8 cellular contexts compared by ENCODE assay signal in the genomic region with DNA sequence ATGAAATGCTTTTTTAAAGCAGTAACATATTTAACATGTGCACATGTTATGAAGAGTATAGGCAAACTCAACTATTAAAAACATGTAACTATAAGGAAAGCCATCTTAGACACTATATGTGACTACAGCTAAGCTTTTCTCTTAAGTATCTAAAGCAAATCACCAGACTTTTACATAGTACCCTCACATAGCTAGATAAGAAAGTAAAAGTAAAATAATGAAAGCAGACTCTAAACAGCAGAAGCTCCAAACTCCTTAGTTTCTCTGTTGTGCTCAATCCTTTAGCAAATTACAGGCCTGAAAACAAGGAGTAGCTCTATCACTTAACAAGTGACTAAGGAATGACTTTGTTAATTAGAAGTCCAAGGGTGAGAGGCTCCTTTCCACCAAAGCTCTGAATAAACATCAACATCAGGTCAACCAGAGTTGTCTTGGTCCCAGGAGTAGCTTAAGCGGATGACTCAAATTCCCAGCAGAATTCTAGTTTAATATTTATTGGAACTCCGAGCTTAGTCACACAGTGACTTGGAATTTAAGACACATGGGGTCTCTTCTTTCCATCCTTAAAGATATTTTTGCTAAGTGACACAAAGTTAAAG. TPM values are rescaled to one million over a fixed set of nuclear protein-coding genes. Genes with fewer than 3 reads are reported as not detected.
A peak's percentile ranks its signal among the peaks of the same experiment; 100 is the strongest.
DNase-seq lines count a peak whose midpoint lies in the region; ATAC-seq and TF ChIP-seq lines count a peak whose summit lies in the region.

No MANE protein-coding gene starts in this region.

- ATAC-seq in upper lobe of right lung: no peak

- H3K36me3 ChIP-seq in HUES48 (ENCODE audit: control insufficient read depth, insufficient read depth, low read length) (no peaks in the 10 kb centered on the region), upper lobe of right lung (no peaks in the 10 kb centered on the region)

- DNase-seq in GM12865 (ENCODE audit: low read depth): no peak
- peak; percentile 65 for DNase-seq in choroid plexus epithelial cell (ENCODE audit: low read depth)
- DNase-seq in pons (ENCODE audit: low spot score): peak; percentile 35
- DNase-seq in AML-193 (lab: John Stamatoyannopoulos, UW): no peak
- no peak for DNase-seq in HPDE6-E6E7 (ENCODE audit: extremely low spot score)
- no peak for DNase-seq in upper lobe of right lung
- no peak for DNase-seq in head of caudate nucleus

- H3K27me3 ChIP-seq in HUES48 (ENCODE audit: control insufficient read depth, insufficient read depth, low read length) (peaks cover 12% of the 10 kb centered on the region), upper lobe of right lung (no peaks in the 10 kb centered on the region)

- intact Hi-C loops in upper lobe of right lung (cut with DNase I) (no loop called here), head of caudate nucleus (cut with DNase I) (no loop called here)

- H3K4me1 ChIP-seq in HUES48 (ENCODE audit: control insufficient read depth, insufficient read depth, low read length) (peaks cover 63% of the 10 kb centered on the region), upper lobe of right lung (peaks cover 57% of the 10 kb centered on the region)

- TF ChIP-seq CTCF in GM12865 (IDR thresholded peaks at IDR 0.05; ENCODE audit: insufficient read depth, low read depth, low read length, missing control alignments) (no peak), choroid plexus epithelial cell (conservative IDR thresholded peaks at IDR 0.05; ENCODE audit: low read depth, low read length) (no peak), upper lobe of right lung (IDR thresholded peaks at IDR 0.05) (no peak)

- H3K4me3 ChIP-seq in GM12865 (ENCODE audit: low read depth, low read length) (peak overlapping the region; percentile 15; the same call in 1 of the 2 replicates), HUES48 (ENCODE audit: low read depth, low read length) (no peak overlapping the region), choroid plexus epithelial cell (ENCODE audit: low read depth, low read length) (peak overlapping the region; percentile 28), upper lobe of right lung (no peak overlapping the region)

- H3K9me3 ChIP-seq in HUES48 (ENCODE audit: control insufficient read depth, insufficient read depth, low read length) (no peaks in the 10 kb centered on the region), upper lobe of right lung (no peaks in the 10 kb centered on the region)

- peak overlapping the region; percentile 79 for H3K27ac ChIP-seq in HUES48 (ENCODE audit: low read depth, low read length)
- no peak overlapping the region for H3K27ac ChIP-seq in upper lobe of right lung

- no peak overlapping the region for H3K9ac ChIP-seq in HUES48 (ENCODE audit: low read depth, low read length)

RNA-seq across cellular contexts. Expression of a gene that starts 6.0 kb away (rescaled TPM):
- total RNA-seq in upper lobe of right lung: 45.9 TPM

Comparison
In these comparisons a context has a peak if more than half of its experiments do, and no peak if none do; other contexts are left out.
1. DNase-seq: peak in choroid plexus epithelial cell (single experiment) and pons (single experiment); none in GM12865 (single experiment), AML-193 (0 of 2), HPDE6-E6E7 (single experiment), upper lobe of right lung (single experiment) and head of caudate nucleus (0 of 42).
2. H3K4me3 ChIP-seq: peak in GM12865 (single experiment) and choroid plexus epithelial cell (single experiment); none in HUES48 (single experiment) and upper lobe of right lung (single experiment).